9 cellular contexts compared by ENCODE assay signal in genomic region chr4:48109413-48110263, GRCh38. TPM values are rescaled to one million over a fixed set of nuclear protein-coding genes. Genes with fewer than 3 reads are reported as not detected.
A peak's percentile ranks its signal among the peaks of the same experiment; 100 is the strongest.
DNase-seq lines count a peak whose midpoint lies in the region; ATAC-seq and TF ChIP-seq lines count a peak whose summit lies in the region.
"Had no signal": no experiment of that assay in that cellular context is flagged by ENCODE, and none has a peak within 500 bp of the region (broad histone marks: within the 10 kb centered on the region; RNA-seq: fewer than 3 reads in every experiment).

No MANE protein-coding gene starts in this region.

- no peak overlapping the region for H2AK9ac ChIP-seq in IMR-90 (replicated peaks; ENCODE audit: low read depth, low read length, poor library complexity)

- H4K20me1 ChIP-seq in IMR-90 (ENCODE audit: insufficient read depth, low read length): no peaks in the 10 kb centered on the region

- no peak overlapping the region for H2BK15ac ChIP-seq in IMR-90 (ENCODE audit: low read depth, low read length)

- no peak overlapping the region for H2AK5ac ChIP-seq in IMR-90 (ENCODE audit: low read depth, low read length)

- POLR2A ChIA-PET in IMR-90 (lab: Charles Lee; ENCODE audit: unreplicated experiment): no interaction called here

- no peak for TF ChIP-seq RAD21 in IMR-90 (IDR thresholded peaks at IDR 0.05; ENCODE audit: low read length)

- H2AFZ ChIP-seq in IMR-90 (replicated peaks; ENCODE audit: low read length, poor library complexity): no peak overlapping the region

- no peak for TF ChIP-seq POLR2A in IMR-90 (IDR thresholded peaks at IDR 0.05; ENCODE audit: low read depth, low read length)

- DNase-seq in NCI-H2171 treated with DMSO at 0.1 percent for 48 hours (lab: John Stamatoyannopoulos, UW): peak; percentile 8
- no peak for DNase-seq in NCI-H2171 (lab: John Stamatoyannopoulos, UW)
- peak; percentile 40 for DNase-seq in IMR-90
- DNase-seq in SW 1271 (lab: John Stamatoyannopoulos, UW): peak; percentile 6 to 59
- DNase-seq in foreskin fibroblast: peak; percentile 12 to 46
- no peak for DNase-seq in stimulated activated naive CD8-positive, alpha-beta T cell treated with anti-CD3 and anti-CD28 coated beads, Interleukin-15, amount 100 ng/mL, for 72 hours
- no peak for DNase-seq in hypothalamus (lab: John Stamatoyannopoulos, UW)

- peak; percentile 72 for ATAC-seq in GM19455 (IDR thresholded peaks at IDR 0.05; ENCODE audit: unreplicated experiment)
- peak; percentile 60; the same call in 1 of the 2 replicates for ATAC-seq in IMR-90 (ENCODE audit: low read depth)
- peak; percentile 87 for ATAC-seq in stimulated activated naive CD8-positive, alpha-beta T cell treated with anti-CD3 and anti-CD28 coated beads, Interleukin-15, amount 100 ng/mL, for 72 hours

- no peak overlapping the region for H3K27ac Mint-ChIP-seq in stimulated activated naive CD8-positive, alpha-beta T cell treated with anti-CD3 and anti-CD28 coated beads, Interleukin-15, amount 100 ng/mL, for 72 hours
- H3K27ac Mint-ChIP-seq: dendritic cell treated with granulocyte-macrophage colony-stimulating factor and Interleukin-4, amounts not matched to agents 40 ng/mL and 50 ng/mL, for 4 days had no signal

- H3K9me3 ChIP-seq in IMR-90 (ENCODE audit: control insufficient read depth, insufficient read depth, low read length): no peaks in the 10 kb centered on the region

- H2BK5ac ChIP-seq in IMR-90 (ENCODE audit: low read depth, low read length, poor library complexity, severe bottlenecking): no peak overlapping the region

- H4K91ac ChIP-seq in IMR-90 (ENCODE audit: insufficient read depth, low read depth, low read length): no peak overlapping the region

- no peak overlapping the region for H3K4me2 ChIP-seq in IMR-90 (ENCODE audit: low read depth, low read length)

- H3K23ac ChIP-seq in IMR-90 (ENCODE audit: low read depth, low read length): no peak overlapping the region

- intact Hi-C loops in IMR-90 (cut with micrococcal nuclease): no loop called here

- H3K4me3 ChIP-seq in IMR-90 (ENCODE audit: insufficient read depth, low read depth, low read length): no peak overlapping the region
- H3K4me3 ChIP-seq in foreskin fibroblast (ENCODE audit: low read depth in 1 of 2, low read length in 2 of 2): no peak overlapping the region

- no peaks in the 10 kb centered on the region for H3K4me1 ChIP-seq in IMR-90 (ENCODE audit: control insufficient read depth, insufficient read depth, low read length)

- dilution Hi-C loops in IMR-90 (cut with HindIII; ENCODE audit: low sequenced_read_pairs, unreplicated experiment): no loop called here

- H3K27me3 Mint-ChIP-seq in stimulated activated naive CD8-positive, alpha-beta T cell treated with anti-CD3 and anti-CD28 coated beads, Interleukin-15, amount 100 ng/mL, for 72 hours: no peaks in the 10 kb centered on the region
- H3K27me3 Mint-ChIP-seq: dendritic cell treated with granulocyte-macrophage colony-stimulating factor and Interleukin-4, amounts not matched to agents 40 ng/mL and 50 ng/mL, for 4 days had no signal

- CTCF ChIA-PET in IMR-90 (lab: Yijun Ruan, JAX): interaction anchor here (0.6 to 1.3 kb wide), 6 partner anchors 9 to 151 kb away, joined by 3 to 4 read pairs (median 3); no protein-coding TSS in a partner anchor

- H3K4me1 Mint-ChIP-seq in stimulated activated naive CD8-positive, alpha-beta T cell treated with anti-CD3 and anti-CD28 coated beads, Interleukin-15, amount 100 ng/mL, for 72 hours: peaks cover 61% of the 10 kb centered on the region

- H2BK120ac ChIP-seq in IMR-90 (ENCODE audit: low read depth, low read length): no peak overlapping the region

- no peak overlapping the region for H3K4ac ChIP-seq in IMR-90 (ENCODE audit: low read depth, low read length)

- BruUV-seq in IMR-90 (replicated peaks; lab: Mats Ljungman, UMichigan): no TSS peak

- no peak overlapping the region for H2BK20ac ChIP-seq in IMR-90 (ENCODE audit: low read depth, low read length)

- no peaks in the 10 kb centered on the region for H3K79me1 ChIP-seq in IMR-90 (ENCODE audit: low read depth in 1 of 2, low read length in 2 of 2)

- no peak overlapping the region for H4K5ac ChIP-seq in IMR-90 (ENCODE audit: low read depth, low read length)

- no peaks in the 10 kb centered on the region for H3K9me1 ChIP-seq in IMR-90 (ENCODE audit: insufficient read depth, low read length)

- no peak overlapping the region for H3K4me3 Mint-ChIP-seq in stimulated activated naive CD8-positive, alpha-beta T cell treated with anti-CD3 and anti-CD28 coated beads, Interleukin-15, amount 100 ng/mL, for 72 hours
- H3K4me3 Mint-ChIP-seq: dendritic cell treated with granulocyte-macrophage colony-stimulating factor and Interleukin-4, amounts not matched to agents 40 ng/mL and 50 ng/mL, for 4 days had no signal

- peaks cover 0 to 8% of the 10 kb centered on the region in 2 donors for H3K9me3 Mint-ChIP-seq in stimulated activated naive CD8-positive, alpha-beta T cell treated with anti-CD3 and anti-CD28 coated beads, Interleukin-15, amount 100 ng/mL, for 72 hours
- H3K9me3 Mint-ChIP-seq: dendritic cell treated with granulocyte-macrophage colony-stimulating factor and Interleukin-4, amounts not matched to agents 40 ng/mL and 50 ng/mL, for 4 days had no signal

- H3K18ac ChIP-seq in IMR-90 (ENCODE audit: low read depth, low read length): no peak overlapping the region

- no peak overlapping the region for H3K56ac ChIP-seq in IMR-90 (ENCODE audit: extremely low read depth, insufficient read depth, low read length)

- in situ Hi-C loops in IMR-90 (cut with MboI; ENCODE audit: low sequenced_read_pairs): no loop called here

- H3K36me3 ChIP-seq in IMR-90 (ENCODE audit: control insufficient read depth, insufficient read depth, low read length): no peaks in the 10 kb centered on the region

- TF ChIP-seq CTCF in IMR-90 (conservative IDR thresholded peaks at IDR 0.05; ENCODE audit: low read depth, low read length): peak; percentile 44
- TF ChIP-seq CTCF in foreskin fibroblast (IDR thresholded peaks at IDR 0.05; ENCODE audit: low read depth, low read length): peak; percentile 63

- no peak overlapping the region for H3K9ac ChIP-seq in IMR-90 (ENCODE audit: low read depth, low read length)

- no peak overlapping the region for H3K27ac ChIP-seq in IMR-90 (ENCODE audit: insufficient read depth, low read length)

- H3K14ac ChIP-seq in IMR-90 (replicated peaks; ENCODE audit: low read depth, low read length): no peak overlapping the region

- WGBS in IMR-90 (ENCODE audit: extremely low coverage in 2 of 2, insufficient read length in 1 of 2), 2 experiments: no CpG with 5 or more reads among the region's 5 CpGs

- H4K8ac ChIP-seq in IMR-90 (ENCODE audit: low read depth in 2 of 2, low read length in 2 of 2): no peak overlapping the region

- no peaks in the 10 kb centered on the region for H3K27me3 ChIP-seq in IMR-90 (ENCODE audit: control insufficient read depth, insufficient read depth, low read length)

TF ChIP-seq in IMR-90, 13 proteins besides CTCF, POLR2A, EP300 and RAD21:
- TF ChIP-seq CHD1 (IDR thresholded peaks at IDR 0.05; ENCODE audit: low read depth, low read length) (no peak), CEBPB (IDR thresholded peaks at IDR 0.05; ENCODE audit: low read depth, low read length) (no peak)

RNA-seq across cellular contexts. Expression of gene TXK, which starts 24.4 kb away (rescaled TPM):
- total RNA-seq in IMR-90 (2012; rRNA removed): not detected in 2 replicates
- not detected in 2 replicates for polyA plus RNA-seq in IMR-90 (2012; rRNA removed)
- polyA plus RNA-seq in IMR-90 (2012; cell fraction: cytosol; rRNA removed): not detected in 2 replicates
- polyA plus RNA-seq in IMR-90 (2012; cell fraction: nucleus; rRNA removed; ENCODE audit: low replicate concordance): 0.09 TPM in 1 of 2 replicates, not detected in the other

Comparison
In these comparisons a context has a peak if more than half of its experiments do, and no peak if none do; other contexts are left out.
1. DNase-seq: peak in NCI-H2171 treated with DMSO at 0.1 percent for 48 hours (single experiment), IMR-90 (single experiment), SW 1271 (2 of 2) and foreskin fibroblast (2 of 2); none in NCI-H2171 (single experiment), stimulated activated naive CD8-positive, alpha-beta T cell treated with anti-CD3 and anti-CD28 coated beads, Interleukin-15, amount 100 ng/mL, for 72 hours (0 of 2) and hypothalamus (0 of 51).
2. Peak in every context shown above with its lines, with median percentiles within 50 percentile points of each other: ATAC-seq.